ENCODE assay signal across 30 cellular contexts in genomic region chr13:93859666-93860065, GRCh38.
DNase-seq lines count a peak whose midpoint lies in the region; ATAC-seq and TF ChIP-seq lines count a peak whose summit lies in the region.
"Had no signal": no experiment of that assay in that cellular context is flagged by ENCODE, and none has a peak within 500 bp of the region (broad histone marks: within the 10 kb centered on the region; RNA-seq: fewer than 3 reads in every experiment).

No MANE protein-coding gene starts in this region.

- no peak for ATAC-seq in GM21360 (IDR thresholded peaks at IDR 0.05; ENCODE audit: unreplicated experiment)
- ATAC-seq: activated CD8-positive, alpha-beta memory T cell treated with anti-CD3 and anti-CD28 coated beads, Interleukin-2, amount 10 ng/mL, durations not matched to agents 7 days and 5 days; left ventricle myocardium superior; T-cell had no signal

- no peak for TF ChIP-seq CTCF in nephron progenitor cell (IDR thresholded peaks at IDR 0.05)

- peak overlapping the region; percentile 61 for H3K27ac ChIP-seq in caudate nucleus (ENCODE audit: low read depth, low read length)
- H3K27ac ChIP-seq: adrenal gland, esophagus muscularis mucosa, HL-60, SJCRH30, skin epidermis had no signal

- DNase-seq in Daoy (ENCODE audit: low read depth) (peak; percentile 28), LHCN-M2 (ENCODE audit: low read depth) (peak; percentile 38), caudate nucleus (lab: John Stamatoyannopoulos, UW) (no peak), nephron progenitor cell (no peak), DMS 273 (lab: John Stamatoyannopoulos, UW; ENCODE audit: unreplicated experiment) (no peak), NCI-H1092 (lab: John Stamatoyannopoulos, UW) (no peak), iPS-NIHi11 (ENCODE audit: low spot score) (no peak)
- DNase-seq: activated CD4-positive, CD25-positive, alpha-beta regulatory T cell; activated CD8-positive, alpha-beta memory T cell treated with anti-CD3 and anti-CD28 coated beads, Interleukin-2, amount 10 ng/mL, durations not matched to agents 7 days and 5 days; activated naive CD4-positive, alpha-beta T cell treated with Interleukin-2 at 50 U/mL for 16 hours; adrenal gland; BE2C; CD8-positive, alpha-beta memory T cell; dermis blood vessel endothelial cell; DMS53; Karpas-422; left ventricle myocardium superior; MV-4-11; NCI-H1694; NCI-H2171 treated with DMSO at 0.1 percent for 48 hours; NCI-H524 treated with DMSO at 0.1 percent for 48 hours; nucleus accumbens; SJCRH30; stimulated activated CD4-positive, alpha-beta T cell treated with anti-CD3 and anti-CD28 coated beads, Interleukin-2, amount 100 ng/mL, for 24 hours; T-cell had no signal

- peak overlapping the region; percentile 1 for H3K27ac Mint-ChIP-seq in nephron progenitor cell
- H3K27ac Mint-ChIP-seq: activated CD8-positive, alpha-beta memory T cell treated with anti-CD3 and anti-CD28 coated beads, Interleukin-2, amount 10 ng/mL, durations not matched to agents 7 days and 5 days; T-cell; type B pancreatic cell had no signal

- H3K4me1 Mint-ChIP-seq in nephron progenitor cell, result peaks cover 21% of the 10 kb centered on the region
- H3K4me1 Mint-ChIP-seq: activated CD8-positive, alpha-beta memory T cell treated with anti-CD3 and anti-CD28 coated beads, Interleukin-2, amount 10 ng/mL, durations not matched to agents 7 days and 5 days; CD8-positive, alpha-beta memory T cell; T-cell had no signal

- H3K27me3 Mint-ChIP-seq in nephron progenitor cell (ENCODE audit: low read depth, poor library complexity), result no peaks in the 10 kb centered on the region
- H3K27me3 Mint-ChIP-seq: type B pancreatic cell had no signal

- H3K4me3 Mint-ChIP-seq in nephron progenitor cell, result no peak overlapping the region
- H3K4me3 Mint-ChIP-seq: activated CD8-positive, alpha-beta memory T cell treated with anti-CD3 and anti-CD28 coated beads, Interleukin-2, amount 10 ng/mL, durations not matched to agents 7 days and 5 days; CD8-positive, alpha-beta memory T cell; T-cell; type B pancreatic cell had no signal

- H3K9me3 Mint-ChIP-seq in nephron progenitor cell, result no peaks in the 10 kb centered on the region
- H3K9me3 Mint-ChIP-seq: CD8-positive, alpha-beta memory T cell; T-cell had no signal

- no peaks in the 10 kb centered on the region for H3K36me3 Mint-ChIP-seq in nephron progenitor cell (ENCODE audit: low read depth)
- H3K36me3 Mint-ChIP-seq: activated CD8-positive, alpha-beta memory T cell treated with anti-CD3 and anti-CD28 coated beads, Interleukin-2, amount 10 ng/mL, durations not matched to agents 7 days and 5 days; CD8-positive, alpha-beta memory T cell; T-cell; type B pancreatic cell had no signal

Comparison
In these comparisons a context has a peak if more than half of its experiments do, and no peak if none do; other contexts are left out.
1. DNase-seq: peak in Daoy (single experiment) and LHCN-M2 (single experiment); none in caudate nucleus (0 of 61), nephron progenitor cell (single experiment), DMS 273 (single experiment), NCI-H1092 (single experiment) and iPS-NIHi11 (single experiment).